In genomic region chr9:134440636-134441226, GRCh38 we compare ENCODE assay signal across 26 cellular contexts.
DNase-seq lines count a peak whose midpoint lies in the region; FAIRE-seq and TF ChIP-seq lines count a peak whose summit lies in the region.
"Had no signal": no experiment of that assay in that cellular context is flagged by ENCODE, and none has a peak within 500 bp of the region (broad histone marks: within the 10 kb centered on the region; RNA-seq: fewer than 3 reads in every experiment).

No MANE protein-coding gene starts in this region.

- peaks cover 0 to 10% (median 6%) of the 10 kb centered on the region in 11 experiments; a peak in 7 of 22 replicates for H3K9me3 ChIP-seq in BLaER1 treated with 17β-estradiol and CSF1 and Interleukin-3, amounts not matched to agents 10 nM and 100 nM (replicated peaks in 1 of 11)
- no peaks in the 10 kb centered on the region for H3K9me3 ChIP-seq in endodermal cell (ENCODE audit: control insufficient read depth, low read length)
- peaks cover 3% of the 10 kb centered on the region for H3K9me3 ChIP-seq in neutrophil
- H3K9me3 ChIP-seq: ascending aorta, SK-N-SH, thyroid gland had no signal

- H3K27me3 ChIP-seq in BLaER1 treated with 17β-estradiol and CSF1 and Interleukin-3, amounts not matched to agents 10 nM and 100 nM = peaks cover 0 to 10% (median 0%) of the 10 kb centered on the region in 11 experiments; a peak in 3 of 22 replicates
- H3K27me3 ChIP-seq in endodermal cell (ENCODE audit: control insufficient read depth, insufficient read depth, low read length, poor library complexity, severe bottlenecking) (no peaks in the 10 kb centered on the region), neutrophil (peaks cover 31% of the 10 kb centered on the region)
- H3K27me3 ChIP-seq: ascending aorta, thyroid gland had no signal

- H3K4me3 ChIP-seq in BLaER1 treated with 17β-estradiol and CSF1 and Interleukin-3, amounts not matched to agents 10 nM and 100 nM = no peak overlapping the region
- H3K4me3 ChIP-seq in endodermal cell (ENCODE audit: low read length) = no peak overlapping the region
- no peak overlapping the region for H3K4me3 ChIP-seq in neutrophil (ENCODE audit: low read depth in 1 of 2, low read length in 1 of 2)
- H3K4me3 ChIP-seq: ascending aorta, thyroid gland had no signal

- no peak overlapping the region for H3K27ac Mint-ChIP-seq in endodermal cell
- no peak overlapping the region for H3K27ac Mint-ChIP-seq in activated naive CD4-positive, alpha-beta T cell treated with anti-CD3 and anti-CD28 coated beads for 36 hours
- H3K27ac Mint-ChIP-seq: activated CD4-positive, alpha-beta memory T cell treated with anti-CD3 and anti-CD28 coated beads, Interleukin-2, amount 10 ng/mL, durations not matched to agents 7 days and 5 days; activated naive CD8-positive, alpha-beta T cell treated with anti-CD3 and anti-CD28 coated beads, Interleukin-2, amount 10 ng/mL, durations not matched to agents 7 days and 5 days; stimulated activated naive CD8-positive, alpha-beta T cell treated with anti-CD3 and anti-CD28 coated beads, Interleukin-15, Interleukin-2, amounts not matched to agents 100 ng/mL and 50 ng/mL, for 24 hours; T-helper 1 cell treated with Interleukin-12 subunit alpha and Interleukin-12 subunit beta and Interleukin-4 antibody, amounts not matched to agents 30 μg/mL and 1 μg/mL, for 36 hours had no signal

- H3K36me3 ChIP-seq in BLaER1 treated with 17β-estradiol and CSF1 and Interleukin-3, amounts not matched to agents 10 nM and 100 nM = peaks cover 7 to 28% (median 18%) of the 10 kb centered on the region in 11 experiments; a peak in 20 of 22 replicates
- H3K36me3 ChIP-seq in endodermal cell (ENCODE audit: control insufficient read depth, insufficient read depth, low read length) (peaks cover 3% of the 10 kb centered on the region), neutrophil (peaks cover 44% of the 10 kb centered on the region)

- intact Hi-C loops in activated naive CD4-positive, alpha-beta T cell treated with anti-CD3 and anti-CD28 coated beads for 36 hours (cut with micrococcal nuclease) = no loop called here

- no peaks in the 10 kb centered on the region for H3K27me3 Mint-ChIP-seq in endodermal cell (ENCODE audit: insufficient read depth)
- peaks cover 10% of the 10 kb centered on the region for H3K27me3 Mint-ChIP-seq in activated naive CD4-positive, alpha-beta T cell treated with anti-CD3 and anti-CD28 coated beads for 36 hours (ENCODE audit: low read depth)

- 82 to 90% methylated on average over 6 to 16 of the region's 16 CpGs for WGBS in endodermal cell (ENCODE audit: insufficient coverage in 1 of 2, insufficient read length in 1 of 2), 2 experiments

- H3K4me3 Mint-ChIP-seq in endodermal cell = no peak overlapping the region
- H3K4me3 Mint-ChIP-seq in activated naive CD4-positive, alpha-beta T cell treated with anti-CD3 and anti-CD28 coated beads for 36 hours = no peak overlapping the region
- H3K4me3 Mint-ChIP-seq: activated CD4-positive, alpha-beta memory T cell treated with anti-CD3 and anti-CD28 coated beads, Interleukin-2, amount 10 ng/mL, durations not matched to agents 7 days and 5 days; activated naive CD8-positive, alpha-beta T cell treated with anti-CD3 and anti-CD28 coated beads, Interleukin-2, amount 10 ng/mL, durations not matched to agents 7 days and 5 days; immature natural killer cell; stimulated activated naive CD8-positive, alpha-beta T cell treated with anti-CD3 and anti-CD28 coated beads, Interleukin-15, Interleukin-2, amounts not matched to agents 100 ng/mL and 50 ng/mL, for 24 hours; T-helper 1 cell treated with Interleukin-12 subunit alpha and Interleukin-12 subunit beta and Interleukin-4 antibody, amounts not matched to agents 30 μg/mL and 1 μg/mL, for 36 hours had no signal

- TF ChIP-seq CTCF in endodermal cell (conservative IDR thresholded peaks at IDR 0.05) (no peak), neutrophil (IDR thresholded peaks at IDR 0.05) (no peak)

- H4K20me1 ChIP-seq in BLaER1 treated with 17β-estradiol and CSF1 and Interleukin-3, amounts not matched to agents 10 nM and 100 nM = peaks cover 5 to 75% (median 59%) of the 10 kb centered on the region in 11 experiments; a peak in 21 of 22 replicates

- no peaks in the 10 kb centered on the region for H3K4me1 Mint-ChIP-seq in endodermal cell
- peaks cover 12% of the 10 kb centered on the region for H3K4me1 Mint-ChIP-seq in activated naive CD4-positive, alpha-beta T cell treated with anti-CD3 and anti-CD28 coated beads for 36 hours (ENCODE audit: low read depth)

- FAIRE-seq in GM12892 (lab: Jason Lieb, UNC) = no peak
- FAIRE-seq: frontal cortex had no signal

- DNase-seq in NCI-H2171 (lab: John Stamatoyannopoulos, UW) (peak; percentile 36), endodermal cell (no peak), NCI-H1105 treated with DMSO at 0.1 percent for 48 hours (lab: John Stamatoyannopoulos, UW) (no peak), GM12892 (ENCODE audit: insufficient read length) (no peak)
- no peak for DNase-seq in activated naive CD4-positive, alpha-beta T cell treated with anti-CD3 and anti-CD28 coated beads for 36 hours
- DNase-seq: activated CD4-positive, alpha-beta memory T cell treated with anti-CD3 and anti-CD28 coated beads, Interleukin-2, amount 10 ng/mL, durations not matched to agents 7 days and 5 days; activated CD4-positive, CD25-positive, alpha-beta regulatory T cell treated with anti-CD3 and anti-CD28 coated beads, Interleukin-2, amount 50 U/mL, for 72 hours; activated effector memory CD4-positive, alpha-beta T cell treated with anti-CD3 and anti-CD28 coated beads, Interleukin-2, amount 50 U/mL, for 16 hours; activated naive CD8-positive, alpha-beta T cell treated with anti-CD3 and anti-CD28 coated beads, Interleukin-2, amount 10 ng/mL, durations not matched to agents 7 days and 5 days; central memory CD4-positive, alpha-beta T cell; hippocampal formation; immature natural killer cell; mesenchymal stem cell; NCI-H1048; NCI-H2029; nucleus accumbens; OCI-M1; SK-N-SH; thyroid gland had no signal

- CTCF ChIA-PET in activated naive CD4-positive, alpha-beta T cell treated with anti-CD3 and anti-CD28 coated beads for 36 hours (lab: Charles Lee) = interaction anchor here (0.6 kb wide), 1 partner anchor 44 kb away, joined by 3 read pairs; no protein-coding TSS in a partner anchor

- H3K36me3 Mint-ChIP-seq in endodermal cell (ENCODE audit: low read depth) = peaks cover 10% of the 10 kb centered on the region
- no peaks in the 10 kb centered on the region for H3K36me3 Mint-ChIP-seq in activated naive CD4-positive, alpha-beta T cell treated with anti-CD3 and anti-CD28 coated beads for 36 hours (ENCODE audit: low read depth)
- H3K36me3 Mint-ChIP-seq: activated naive CD8-positive, alpha-beta T cell treated with anti-CD3 and anti-CD28 coated beads, Interleukin-2, amount 10 ng/mL, durations not matched to agents 7 days and 5 days had no signal

- peak overlapping the region; percentile 66 to 94 (median 83) for H3K4me2 ChIP-seq in BLaER1 treated with 17β-estradiol and CSF1 and Interleukin-3, amounts not matched to agents 10 nM and 100 nM
- H3K4me2 ChIP-seq: SK-N-SH had no signal

- TF ChIP-seq POLR2A in GM12892 (IDR thresholded peaks at IDR 0.05; ENCODE audit: low read depth, low read length) = no peak

- peaks cover 6% of the 10 kb centered on the region for H3K9me3 Mint-ChIP-seq in endodermal cell
- H3K9me3 Mint-ChIP-seq in activated naive CD4-positive, alpha-beta T cell treated with anti-CD3 and anti-CD28 coated beads for 36 hours = no peaks in the 10 kb centered on the region
- H3K9me3 Mint-ChIP-seq: activated naive CD8-positive, alpha-beta T cell treated with anti-CD3 and anti-CD28 coated beads, Interleukin-2, amount 10 ng/mL, durations not matched to agents 7 days and 5 days; immature natural killer cell had no signal

- H3K4me1 ChIP-seq in BLaER1 treated with 17β-estradiol and CSF1 and Interleukin-3, amounts not matched to agents 10 nM and 100 nM = peaks cover 61 to 81% (median 69%) of the 10 kb centered on the region in 10 experiments
- H3K4me1 ChIP-seq in endodermal cell (ENCODE audit: control insufficient read depth, insufficient read depth, low read length) = no peaks in the 10 kb centered on the region
- H3K4me1 ChIP-seq in neutrophil (ENCODE audit: control insufficient read depth in 1 of 2, insufficient read depth in 1 of 2, low read depth in 1 of 2, low read length in 1 of 2) = peaks cover 26 to 41% of the 10 kb centered on the region in 2 experiments

- H3K9ac ChIP-seq in BLaER1 treated with 17β-estradiol and CSF1 and Interleukin-3, amounts not matched to agents 10 nM and 100 nM = peak overlapping the region in 3 of 11 experiments; percentile 30 to 55 (median 44); a peak in 4 of 22 replicates
- no peak overlapping the region for H3K9ac ChIP-seq in endodermal cell (ENCODE audit: extremely low read depth, low read length, poor library complexity, severe bottlenecking)
- H3K9ac ChIP-seq: SK-N-SH had no signal

- no peak overlapping the region for H3K27ac ChIP-seq in BLaER1 treated with 17β-estradiol and CSF1 and Interleukin-3, amounts not matched to agents 10 nM and 100 nM
- H3K27ac ChIP-seq in endodermal cell (ENCODE audit: low read depth, low read length) (peak overlapping the region; percentile 38), neutrophil (peak overlapping the region; percentile 53)
- H3K27ac ChIP-seq: ascending aorta, HL-60, thyroid gland had no signal

Comparison
In these comparisons a context has a peak if more than half of its experiments do, and no peak if none do; other contexts are left out.
1. H3K27ac ChIP-seq: peak in endodermal cell (single experiment) and neutrophil (single experiment); none in BLaER1 treated with 17β-estradiol and CSF1 and Interleukin-3, amounts not matched to agents 10 nM and 100 nM (0 of 11).